15 cellular contexts compared by ENCODE assay signal in genomic region chr13:50740052-50740741, GRCh38.
A peak's percentile ranks its signal among the peaks of the same experiment; 100 is the strongest.
DNase-seq lines count a peak whose midpoint lies in the region; ATAC-seq and TF ChIP-seq lines count a peak whose summit lies in the region.
"Had no signal": no experiment of that assay in that cellular context is flagged by ENCODE, and none has a peak within 500 bp of the region (broad histone marks: within the 10 kb centered on the region; RNA-seq: fewer than 3 reads in every experiment).

No MANE protein-coding gene starts in this region.

- no peak overlapping the region for H3K27ac ChIP-seq in right lobe of liver
- H3K27ac ChIP-seq: SJSA1 had no signal

- no peaks in the 10 kb centered on the region for H3K4me1 ChIP-seq in right lobe of liver

- H3K27ac Mint-ChIP-seq in chondrocyte (ENCODE audit: unreplicated experiment), result no peak overlapping the region
- H3K27ac Mint-ChIP-seq: H9 had no signal

- peaks cover 2% of the 10 kb centered on the region for H3K36me3 Mint-ChIP-seq in chondrocyte (ENCODE audit: low read depth)
- H3K36me3 Mint-ChIP-seq: CD8-positive, alpha-beta memory T cell had no signal

- intact Hi-C loops in right lobe of liver (cut with DNase I), result no loop called here

- no peaks in the 10 kb centered on the region for H3K27me3 ChIP-seq in right lobe of liver
- H3K27me3 ChIP-seq: SJSA1 had no signal

- WGBS in right lobe of liver (ENCODE audit: insufficient coverage, low coverage, low lambda C conversion rate, missing lambda C conversion rate), result 87% methylated on average over 3 of the region's 3 CpGs

- no peak overlapping the region for H3K4me3 ChIP-seq in skeletal muscle cell (ENCODE audit: low read depth, low read length)
- no peak overlapping the region for H3K4me3 ChIP-seq in right lobe of liver
- H3K4me3 ChIP-seq: SJSA1 had no signal

- DNase-seq in AG09319 (ENCODE audit: extremely low read depth, low read depth) (peak; percentile 22), LHCN-M2 (ENCODE audit: low read depth) (peak; percentile 53), fibroblast of gingiva (ENCODE audit: low read depth) (peak; percentile 53), skeletal muscle cell (ENCODE audit: low read depth) (peak; percentile 68), chondrocyte (ENCODE audit: low spot score) (no peak), right lobe of liver (no peak)
- no peak for DNase-seq in stimulated activated naive CD4-positive, alpha-beta T cell treated with Interleukin-2 at 50 U/mL for 16 hours (lab: John Stamatoyannopoulos, UW)
- DNase-seq: C1 segment of cervical spinal cord; CD8-positive, alpha-beta memory T cell; DMS53; H9; NCI-H1105 treated with DMSO at 0.1 percent for 48 hours; NCI-H1694 treated with DMSO at 0.1 percent for 48 hours had no signal

- H3K27me3 Mint-ChIP-seq in chondrocyte (ENCODE audit: low read depth), result no peaks in the 10 kb centered on the region

- peaks cover 10% of the 10 kb centered on the region for H3K4me1 Mint-ChIP-seq in chondrocyte (ENCODE audit: low read depth)

- H3K9me3 ChIP-seq in right lobe of liver, result no peaks in the 10 kb centered on the region
- H3K9me3 ChIP-seq: SJSA1 had no signal

- no peaks in the 10 kb centered on the region for H3K36me3 ChIP-seq in right lobe of liver
- H3K36me3 ChIP-seq: SJSA1 had no signal

- peaks cover 6% of the 10 kb centered on the region for H3K9me3 Mint-ChIP-seq in chondrocyte (ENCODE audit: low read depth)
- H3K9me3 Mint-ChIP-seq: CD8-positive, alpha-beta memory T cell; H9 had no signal

- H3K4me3 Mint-ChIP-seq in chondrocyte (ENCODE audit: unreplicated experiment), result no peak overlapping the region
- H3K4me3 Mint-ChIP-seq: CD8-positive, alpha-beta memory T cell; H9 had no signal

- no peak for ATAC-seq in right lobe of liver
- ATAC-seq: Panc1 had no signal

- TF ChIP-seq CTCF in AG09319 (IDR thresholded peaks at IDR 0.05; ENCODE audit: low read depth, low read length) (no peak), chondrocyte (IDR thresholded peaks at IDR 0.05) (no peak), right lobe of liver (IDR thresholded peaks at IDR 0.05) (no peak)

- no peak for TF ChIP-seq POLR2A in right lobe of liver (IDR thresholded peaks at IDR 0.05)

Comparison
In these comparisons a context has a peak if more than half of its experiments do, and no peak if none do; other contexts are left out.
1. DNase-seq: peak in AG09319 (single experiment), LHCN-M2 (single experiment), fibroblast of gingiva (single experiment) and skeletal muscle cell (single experiment); none in stimulated activated naive CD4-positive, alpha-beta T cell treated with Interleukin-2 at 50 U/mL for 16 hours (single experiment), chondrocyte (single experiment) and right lobe of liver (0 of 3).